In genomic region chr18:78418379-78418778, GRCh38 we compare ENCODE assay signal across 1 cellular context.
TF ChIP-seq lines count a peak whose summit lies in the region.

No MANE protein-coding gene starts in this region.

TF ChIP-seq in SK-N-SH treated with all-trans-retinoic acid at 6 μM for 48 hours, 23 proteins besides CTCF, POLR2A, EP300 and RAD21 (continued from another document):
- TF ChIP-seq, protein P1, sequence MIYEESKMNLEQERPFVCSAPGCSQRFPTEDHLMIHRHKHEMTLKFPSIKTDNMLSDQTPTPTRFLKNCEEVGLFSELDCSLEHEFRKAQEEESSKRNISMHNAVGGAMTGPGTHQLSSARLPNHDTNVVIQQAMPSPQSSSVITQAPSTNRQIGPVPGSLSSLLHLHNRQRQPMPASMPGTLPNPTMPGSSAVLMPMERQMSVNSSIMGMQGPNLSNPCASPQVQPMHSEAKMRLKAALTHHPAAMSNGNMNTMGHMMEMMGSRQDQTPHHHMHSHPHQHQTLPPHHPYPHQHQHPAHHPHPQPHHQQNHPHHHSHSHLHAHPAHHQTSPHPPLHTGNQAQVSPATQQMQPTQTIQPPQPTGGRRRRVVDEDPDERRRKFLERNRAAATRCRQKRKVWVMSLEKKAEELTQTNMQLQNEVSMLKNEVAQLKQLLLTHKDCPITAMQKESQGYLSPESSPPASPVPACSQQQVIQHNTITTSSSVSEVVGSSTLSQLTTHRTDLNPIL (CRISPR knock-in tag; IDR thresholded peaks at IDR 0.05; ENCODE audit: low read depth): no peak
- TF ChIP-seq BACH2 (CRISPR knock-in tag; IDR thresholded peaks at IDR 0.05; ENCODE audit: borderline replicate concordance): no peak
- no peak for TF ChIP-seq ZNF565 (CRISPR knock-in tag; conservative IDR thresholded peaks at IDR 0.05; ENCODE audit: low read depth)
- TF ChIP-seq ARNTL (CRISPR knock-in tag; IDR thresholded peaks at IDR 0.05; ENCODE audit: borderline replicate concordance, low read depth): no peak
- TF ChIP-seq ZFP3 (CRISPR knock-in tag; IDR thresholded peaks at IDR 0.05): no peak
- no peak for TF ChIP-seq ZC3H10 (CRISPR knock-in tag; IDR thresholded peaks at IDR 0.05)
- TF ChIP-seq ZNF8 (CRISPR knock-in tag; IDR thresholded peaks at IDR 0.05): no peak
